ENCODE assay signal across 13 cellular contexts in the genomic region with DNA sequence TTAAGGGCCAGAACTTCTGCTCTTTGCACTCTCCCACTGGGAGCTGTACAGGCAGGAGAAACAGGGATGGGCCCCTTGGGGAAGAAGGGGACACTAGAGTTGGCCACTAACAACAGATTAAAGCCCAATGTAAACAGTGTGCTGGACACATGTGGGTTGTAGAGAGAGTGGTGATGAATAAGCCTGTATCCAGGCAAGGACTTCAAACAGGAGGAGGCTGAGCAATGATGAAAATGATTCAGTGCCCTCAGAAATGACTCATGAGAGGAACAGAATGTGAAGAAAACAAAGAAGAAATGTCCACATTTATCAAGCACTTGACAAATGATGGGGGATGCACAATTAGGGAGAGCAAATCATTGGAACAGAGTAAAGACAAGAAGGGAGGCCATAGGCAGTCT.
A peak's percentile ranks its signal among the peaks of the same experiment; 100 is the strongest.
DNase-seq lines count a peak whose midpoint lies in the region; ATAC-seq and TF ChIP-seq lines count a peak whose summit lies in the region.
"Had no signal": no experiment of that assay in that cellular context is flagged by ENCODE, and none has a peak within 500 bp of the region (broad histone marks: within the 10 kb centered on the region; RNA-seq: fewer than 3 reads in every experiment).

No MANE protein-coding gene starts in this region.

- no peak overlapping the region for H3K4me3 ChIP-seq in fibroblast of villous mesenchyme (ENCODE audit: low read depth, low read length)
- H3K4me3 ChIP-seq in smooth muscle cell, result no peak overlapping the region
- H3K4me3 ChIP-seq in sigmoid colon, result no peak overlapping the region

- H3K4me1 ChIP-seq in smooth muscle cell (ENCODE audit: low read depth) (no peaks in the 10 kb centered on the region), sigmoid colon (no peaks in the 10 kb centered on the region)

- H3K27ac ChIP-seq in smooth muscle cell (ENCODE audit: low read depth) (no peak overlapping the region), sigmoid colon (no peak overlapping the region)

- H3K27me3 ChIP-seq in smooth muscle cell (ENCODE audit: low read depth) (peaks cover 5% of the 10 kb centered on the region), sigmoid colon (no peaks in the 10 kb centered on the region)

- H4K20me1 ChIP-seq in smooth muscle cell (ENCODE audit: low read depth), result no peaks in the 10 kb centered on the region

- peaks cover 0 to 4% of the 10 kb centered on the region in 2 donors for H3K9me3 Mint-ChIP-seq in effector memory CD8-positive, alpha-beta T cell

- H3K9ac ChIP-seq in smooth muscle cell (ENCODE audit: low read depth), result no peak overlapping the region

- ATAC-seq in effector memory CD8-positive, alpha-beta T cell (replicated peaks), result no peak
- ATAC-seq: left colon had no signal

- no peak for TF ChIP-seq EP300 in sigmoid colon (IDR thresholded peaks at IDR 0.05)

- no peaks in the 10 kb centered on the region for H3K4me1 Mint-ChIP-seq in effector memory CD8-positive, alpha-beta T cell (ENCODE audit: low read depth in 2 of 2)

- H2AFZ ChIP-seq in smooth muscle cell (ENCODE audit: low read depth), result no peak overlapping the region

- no peaks in the 10 kb centered on the region for H3K79me2 ChIP-seq in smooth muscle cell (ENCODE audit: low read depth)

- TF ChIP-seq CTCF in fibroblast of villous mesenchyme (IDR thresholded peaks at IDR 0.05; ENCODE audit: insufficient read depth, low read depth, low read length), result no peak
- TF ChIP-seq CTCF in smooth muscle cell (IDR thresholded peaks at IDR 0.05; ENCODE audit: borderline replicate concordance, insufficient read depth, poor library complexity, severe bottlenecking), result no peak
- TF ChIP-seq CTCF in sigmoid colon (IDR thresholded peaks at IDR 0.05), result no peak

- no peaks in the 10 kb centered on the region for H3F3A ChIP-seq in smooth muscle cell (ENCODE audit: low read depth)

- no peaks in the 10 kb centered on the region for H3K27me3 Mint-ChIP-seq in effector memory CD8-positive, alpha-beta T cell

- H3K36me3 Mint-ChIP-seq in effector memory CD8-positive, alpha-beta T cell (ENCODE audit: insufficient read depth), result no peaks in the 10 kb centered on the region

- H3K9me3 ChIP-seq in smooth muscle cell (replicated peaks; ENCODE audit: low read depth), result no peaks in the 10 kb centered on the region
- H3K9me3 ChIP-seq in sigmoid colon, result no peaks in the 10 kb centered on the region

- no peak for TF ChIP-seq POLR2A in sigmoid colon (IDR thresholded peaks at IDR 0.05)

- no peak overlapping the region for H3K27ac Mint-ChIP-seq in effector memory CD8-positive, alpha-beta T cell

- intact Hi-C loops in sigmoid colon (cut with DNase I), result no loop called here

- DNase-seq in H4 (ENCODE audit: low spot score) (peak; percentile 7), SW480 (ENCODE audit: low spot score) (peak; percentile 43), fibroblast of villous mesenchyme (ENCODE audit: low read depth) (peak; percentile 72), smooth muscle cell (lab: John Stamatoyannopoulos, UW; ENCODE audit: unreplicated experiment) (no peak), sigmoid colon (no peak), DMS114 treated with DMSO at 0.1 percent for 48 hours (lab: John Stamatoyannopoulos, UW; ENCODE audit: unreplicated experiment) (no peak)
- no peak for DNase-seq in effector memory CD8-positive, alpha-beta T cell
- no peak for DNase-seq in activated effector memory CD4-positive, alpha-beta T cell treated with anti-CD3 and anti-CD28 coated beads, Interleukin-2, amount 50 U/mL, for 16 hours
- DNase-seq: activated T-cell treated with anti-CD3 and anti-CD28 coated beads for 4 hours, KBM-7, left colon, NCI-H524 treated with DMSO at 0.1 percent for 48 hours, T-helper 9 cell had no signal

- H3K36me3 ChIP-seq in smooth muscle cell (ENCODE audit: low read depth) (no peaks in the 10 kb centered on the region), sigmoid colon (no peaks in the 10 kb centered on the region)

- no peak overlapping the region for H3K4me3 Mint-ChIP-seq in effector memory CD8-positive, alpha-beta T cell

- peak overlapping the region; percentile 58 for H3K4me2 ChIP-seq in smooth muscle cell

Comparison
In these comparisons a context has a peak if more than half of its experiments do, and no peak if none do; other contexts are left out.
1. DNase-seq: peak in H4 (single experiment), SW480 (single experiment) and fibroblast of villous mesenchyme (single experiment); none in smooth muscle cell (single experiment), effector memory CD8-positive, alpha-beta T cell (0 of 3), sigmoid colon (single experiment), activated effector memory CD4-positive, alpha-beta T cell treated with anti-CD3 and anti-CD28 coated beads, Interleukin-2, amount 50 U/mL, for 16 hours (single experiment) and DMS114 treated with DMSO at 0.1 percent for 48 hours (single experiment).